ENCODE assay signal across 8 cellular contexts in genomic region chr2:11344342-11344955, GRCh38. TPM values are rescaled to one million over a fixed set of nuclear protein-coding genes. Genes with fewer than 3 reads are reported as not detected.
DNase-seq lines count a peak whose midpoint lies in the region; ATAC-seq, FAIRE-seq and TF ChIP-seq lines count a peak whose summit lies in the region.

TSS of gene ROCK2 (minus strand) at chr2:11344636. CDS start at chr2:11344136, 500 bp downstream.

- no peaks in the 10 kb centered on the region for H3K9me3 Mint-ChIP-seq in immature natural killer cell

- peaks cover 5% of the 10 kb centered on the region; the same call in 1 of the 2 replicates for H3K36me3 ChIP-seq in WERI-Rb-1
- H3K36me3 ChIP-seq in bronchial epithelial cell (ENCODE audit: control insufficient read depth, insufficient read depth, low read length): no peaks in the 10 kb centered on the region
- H3K36me3 ChIP-seq in spleen: no peaks in the 10 kb centered on the region

- H3K4me1 ChIP-seq in spleen: peaks cover 17 to 57% (median 43%) of the 10 kb centered on the region in 6 donors

- FAIRE-seq in bronchial epithelial cell (lab: Jason Lieb, UNC): no peak

- TF ChIP-seq POLR2A in spleen (IDR thresholded peaks at IDR 0.05): no peak

- intact Hi-C loops in spleen (cut with DNase I; ENCODE audit: low total_unique reads): no loop called here

- peak within 1 kb of the TSS; percentile 98 to 99 (median 98) for H3K4me3 Mint-ChIP-seq in immature natural killer cell

- H3K27me3 ChIP-seq in WERI-Rb-1 (ENCODE audit: insufficient read depth, low read depth, severe bottlenecking): no peaks in the 10 kb centered on the region
- H3K27me3 ChIP-seq in bronchial epithelial cell (ENCODE audit: control insufficient read depth, insufficient read depth, low read length): no peaks in the 10 kb centered on the region
- no peaks in the 10 kb centered on the region for H3K27me3 ChIP-seq in spleen (replicated peaks in 1 of 7)

- no peaks in the 10 kb centered on the region for H3K36me3 Mint-ChIP-seq in immature natural killer cell

- peak within 1 kb of the TSS; percentile 76 for H3K27ac ChIP-seq in 22Rv1
- peak within 1 kb of the TSS; percentile 91 for H3K27ac ChIP-seq in WERI-Rb-1
- H3K27ac ChIP-seq in spleen: peak within 1 kb of the TSS; percentile 90 to 99 (median 96)

- TF ChIP-seq CTCF in 22Rv1 (IDR thresholded peaks at IDR 0.05) (no peak), WERI-Rb-1 (IDR thresholded peaks at IDR 0.05; ENCODE audit: low read depth, low read length) (no peak), bronchial epithelial cell (IDR thresholded peaks at IDR 0.05; ENCODE audit: insufficient read depth, low read length, severe bottlenecking) (no peak), spleen (IDR thresholded peaks at IDR 0.05 in 8 of 11, conservative IDR thresholded peaks at IDR 0.05 in 3 of 11) (no peak)

- H3K4me3 ChIP-seq in WERI-Rb-1 (ENCODE audit: low read depth, low read length) (peak within 1 kb of the TSS; percentile 92), bronchial epithelial cell (ENCODE audit: low read depth, low read length) (peak within 1 kb of the TSS; percentile 72), spleen (peak within 1 kb of the TSS; percentile 71 to 98 (median 85))

- DNase-seq in NCI-H2171 (lab: John Stamatoyannopoulos, UW): peak; percentile 82
- DNase-seq in WERI-Rb-1: peak; percentile 96
- peak; percentile 43 for DNase-seq in bronchial epithelial cell (ENCODE audit: low read depth)
- peak; percentile 65 to 70 (median 67) for DNase-seq in immature natural killer cell
- DNase-seq in spleen: peak; percentile 95

- H3K9me3 ChIP-seq in WERI-Rb-1 (ENCODE audit: severe bottlenecking): no peaks in the 10 kb centered on the region
- no peaks in the 10 kb centered on the region for H3K9me3 ChIP-seq in spleen

- peak within 1 kb of the TSS; percentile 75 to 94 (median 89) for H3K27ac Mint-ChIP-seq in immature natural killer cell

- H3K4me1 Mint-ChIP-seq in immature natural killer cell: peaks cover 23 to 43% of the 10 kb centered on the region in 2 donors

- peaks cover 4 to 10% (median 7%) of the 10 kb centered on the region in 3 donors for H3K27me3 Mint-ChIP-seq in immature natural killer cell (ENCODE audit: low read depth in 3 of 3)

- 0 to 1% (median 1%) methylated on average over 42 to 90 of the region's 90 CpGs for WGBS in spleen, 5 donors

- ATAC-seq in GM18519 (IDR thresholded peaks at IDR 0.05; ENCODE audit: low FRiP score, unreplicated experiment): peak; percentile 42
- ATAC-seq in HG03039 (IDR thresholded peaks at IDR 0.05; ENCODE audit: unreplicated experiment): peak; percentile 73

RNA-seq across cellular contexts. Expression of gene ROCK2, which starts in this region (rescaled TPM):
- 20.0 and 20.7 TPM in 2 replicates for total RNA-seq in bronchial epithelial cell
- 10 to 100 TPM in 1 of 3 donors, 1 to 10 TPM in 2; 3.1 to 15.1 (median 5.1) TPM for polyA plus RNA-seq in immature natural killer cell
- total RNA-seq in spleen: 10 to 100 TPM; 37.3 to 89.6 (median 73.9) TPM
- polyA plus RNA-seq in spleen: 1 to 10 TPM; 4.0 to 9.6 (median 4.9) TPM

Comparison
In these comparisons a context has a peak if more than half of its experiments do, and no peak if none do; other contexts are left out.
1. Peak in every context shown above with its lines: DNase-seq, ATAC-seq, H3K4me3 ChIP-seq and H3K27ac ChIP-seq.
2. DNase-seq: peak in every context shown above with its lines; median percentile 96 in WERI-Rb-1; 95 in spleen; 82 in NCI-H2171; 67 in immature natural killer cell; 43 in bronchial epithelial cell.